Comparison of ENCODE assay signal across 1 cellular context in the genomic region with DNA sequence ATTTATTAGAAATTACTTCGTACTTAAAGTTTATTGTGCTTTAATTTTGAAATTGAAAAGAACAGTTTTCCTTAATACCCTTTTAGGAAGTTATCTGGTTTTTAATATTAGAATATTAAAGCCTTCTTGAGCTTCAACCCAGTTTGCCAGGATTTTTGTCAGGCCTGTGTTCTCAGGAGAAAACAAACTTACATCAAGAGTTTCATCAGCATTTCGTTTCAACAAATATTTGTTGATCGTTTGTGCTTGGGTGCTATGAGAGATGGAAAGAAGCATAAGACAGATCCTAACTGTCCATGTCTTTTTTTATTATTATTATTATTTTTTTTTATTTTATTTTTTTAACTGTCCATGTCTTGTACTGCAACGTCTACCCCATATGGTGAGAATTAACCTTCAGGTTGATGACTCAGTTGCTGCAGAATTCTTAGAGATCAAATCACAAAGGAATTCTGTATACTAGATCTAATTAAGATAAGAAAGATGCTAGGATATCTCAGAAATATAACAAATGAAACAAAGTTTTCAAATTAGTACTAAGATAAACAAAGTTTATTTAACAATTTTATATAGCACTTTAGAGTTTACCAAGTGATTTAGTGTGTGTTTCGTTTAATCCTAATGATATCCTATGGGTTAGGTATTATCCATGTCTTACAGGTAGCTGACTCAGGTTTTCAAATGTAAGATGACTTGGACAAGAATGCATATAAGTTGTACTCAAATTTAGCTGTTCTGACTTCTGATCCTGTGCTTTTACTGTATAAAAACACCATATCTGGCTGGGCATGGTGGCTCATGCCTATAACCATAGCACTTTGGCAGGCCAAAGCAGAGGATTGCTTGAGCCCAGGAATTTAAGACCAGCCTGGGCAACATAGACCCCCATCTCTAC.
A peak's percentile ranks its signal among the peaks of the same experiment; 100 is the strongest.
TF ChIP-seq lines count a peak whose summit lies in the region.

No MANE protein-coding gene starts in this region.

TF ChIP-seq in HEK293, 187 proteins besides CTCF, POLR2A, EP300 and RAD21 (continued from another document):
- TF ChIP-seq ZXDB (tag by site-specific recombination; IDR thresholded peaks at IDR 0.05) (no peak), BCL6B (tag by site-specific recombination; IDR thresholded peaks at IDR 0.05) (0 out of 2 replicates have a peak, but pooled peaks have one; percentile 31)
TF ChIP-seq in HEK293: peak in this region for 3.
